ENCODE assay signal across 9 cellular contexts in the genomic region with DNA sequence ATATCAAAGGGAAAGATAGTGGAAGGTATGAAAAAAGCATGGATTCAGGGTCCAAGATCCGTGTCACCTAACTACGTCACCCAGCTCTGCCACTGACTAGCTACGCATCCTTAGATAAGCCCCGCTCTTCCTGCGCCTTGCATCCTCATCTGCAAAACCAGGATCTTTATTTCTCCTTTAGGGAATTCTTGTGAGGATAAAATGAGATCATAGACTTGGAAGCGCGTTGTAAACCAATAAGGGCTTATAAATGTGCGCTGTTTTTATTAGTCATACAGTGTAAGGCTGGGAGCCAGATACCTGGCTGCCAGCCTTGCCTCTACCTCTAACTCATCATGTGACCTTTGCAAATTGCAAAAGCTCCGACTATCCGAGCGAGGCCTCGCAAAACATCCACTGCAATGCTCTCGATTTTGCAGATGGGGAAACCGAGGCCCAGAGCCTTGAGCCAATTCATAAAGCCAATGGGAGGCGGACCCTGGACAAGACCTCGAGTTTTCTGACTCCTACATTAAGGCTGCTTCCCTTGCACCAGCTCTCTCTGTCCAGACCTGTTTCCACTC. TPM values are rescaled to one million over a fixed set of nuclear protein-coding genes. Genes with fewer than 3 reads are reported as not detected.
A peak's percentile ranks its signal among the peaks of the same experiment; 100 is the strongest.
DNase-seq lines count a peak whose midpoint lies in the region; ATAC-seq, FAIRE-seq and TF ChIP-seq lines count a peak whose summit lies in the region.
"Had no signal": no experiment of that assay in that cellular context is flagged by ENCODE, and none has a peak within 500 bp of the region (broad histone marks: within the 10 kb centered on the region; RNA-seq: fewer than 3 reads in every experiment).

No MANE protein-coding gene starts in this region.

- no peaks in the 10 kb centered on the region for H3K9me3 ChIP-seq in uterus

- no peak for TF ChIP-seq POLR2A in uterus (IDR thresholded peaks at IDR 0.05)

- no peaks in the 10 kb centered on the region for H3K36me3 Mint-ChIP-seq in mesothelial cell of epicardium

- no peak for FAIRE-seq in RCC 7860 (lab: Jason Lieb, UNC)

- ATAC-seq in GM21723 (IDR thresholded peaks at IDR 0.05; ENCODE audit: unreplicated experiment), result no peak

- H3K4me1 Mint-ChIP-seq in mesothelial cell of epicardium, result peaks cover 24% of the 10 kb centered on the region

- no peaks in the 10 kb centered on the region for H3K36me3 ChIP-seq in uterus

- no peaks in the 10 kb centered on the region for H3K27me3 ChIP-seq in uterus

- H3K4me3 ChIP-seq in choroid plexus epithelial cell (ENCODE audit: low read depth, low read length), result peak overlapping the region; percentile 90
- H3K4me3 ChIP-seq in uterus, result peak overlapping the region; percentile 75 to 99

- peaks cover 12 to 13% of the 10 kb centered on the region in 2 donors for H3K4me1 ChIP-seq in uterus

- TF ChIP-seq CTCF in choroid plexus epithelial cell (conservative IDR thresholded peaks at IDR 0.05; ENCODE audit: low read depth, low read length), result no peak
- no peak for TF ChIP-seq CTCF in mesothelial cell of epicardium (IDR thresholded peaks at IDR 0.05; ENCODE audit: unreplicated experiment)
- TF ChIP-seq CTCF in uterus (IDR thresholded peaks at IDR 0.05), result no peak

- H3K4me3 Mint-ChIP-seq in mesothelial cell of epicardium, result peak overlapping the region; percentile 84

- H3K9me3 Mint-ChIP-seq in mesothelial cell of epicardium, result no peaks in the 10 kb centered on the region

- intact Hi-C loops in uterus (cut with DNase I; ENCODE audit: low total_unique reads), result no loop called here

- H3K27ac Mint-ChIP-seq in mesothelial cell of epicardium, result peak overlapping the region; percentile 70

- DNase-seq in NCI-H748 (lab: John Stamatoyannopoulos, UW; ENCODE audit: unreplicated experiment) (peak; percentile 53), NCI-H748 treated with DMSO at 0.1 percent for 48 hours (lab: John Stamatoyannopoulos, UW) (no peak), RCC 7860 (ENCODE audit: low spot score) (peak; percentile 39), choroid plexus epithelial cell (ENCODE audit: low read depth) (peak; percentile 17), mesothelial cell of epicardium (ENCODE audit: low spot score in 2 of 2, unreplicated experiment in 2 of 2) (no peak), uterus (no peak), foreskin melanocyte (no peak)

- peaks cover 28% of the 10 kb centered on the region for H3K27me3 Mint-ChIP-seq in mesothelial cell of epicardium (ENCODE audit: low read depth)

- peak overlapping the region; percentile 84 to 94 for H3K27ac ChIP-seq in uterus

RNA-seq across cellular contexts. Expression of gene PRPF19, which starts 0.8 kb away (rescaled TPM):
- 96.3 to 100 TPM (median 97.6 TPM) in 3 replicates for total RNA-seq in mesothelial cell of epicardium
- total RNA-seq in uterus, result 10 to 100 TPM; 19.4 to 70.1 (median 50.2) TPM

RNA-seq across cellular contexts. Expression of gene TMEM109, which starts 8.3 kb away (rescaled TPM):
- total RNA-seq in mesothelial cell of epicardium (52.5 to 56.8 TPM (median 55.2 TPM) in 3 replicates), uterus (100 to 1,000 TPM in 1 of 4 donors, 10 to 100 TPM in 3; 37.1 to 155 (median 75.3) TPM)

RNA-seq across cellular contexts. Expression of gene TMEM132A, which starts 18.6 kb away (rescaled TPM):
- 182 to 197 TPM (median 193 TPM) in 3 replicates for total RNA-seq in mesothelial cell of epicardium
- 10 to 100 TPM in 2 of 4 donors, under 1 TPM in 2; under 0.01 to 47.7 (median 7.7) TPM for total RNA-seq in uterus

RNA-seq across cellular contexts. Expression of gene ZP1, which starts 38.3 kb away (rescaled TPM):
- total RNA-seq in mesothelial cell of epicardium, result 0.16 to 0.31 TPM in 2 of 3 replicates, not detected in the other
- total RNA-seq in uterus, result not detected
- total RNA-seq: dermis microvascular lymphatic vessel endothelial cell had no signal

RNA-seq across cellular contexts. Expression of gene SLC15A3, which starts 46.3 kb away (rescaled TPM):
- total RNA-seq in mesothelial cell of epicardium, result 5.0 to 7.4 TPM (median 5.2 TPM) in 3 replicates
- 10 to 100 TPM in 3 of 4 donors, 1 to 10 TPM in 1; 5.9 to 44.5 (median 28.7) TPM for total RNA-seq in uterus

Comparison
In these comparisons a context has a peak if more than half of its experiments do, and no peak if none do; other contexts are left out.
1. DNase-seq: peak in NCI-H748 (single experiment), RCC 7860 (single experiment) and choroid plexus epithelial cell (single experiment); none in NCI-H748 treated with DMSO at 0.1 percent for 48 hours (single experiment), mesothelial cell of epicardium (0 of 2), uterus (0 of 2) and foreskin melanocyte (single experiment).